ENCODE assay signal across 23 cellular contexts in genomic region chr2:111685342-111685741, GRCh38.
"Had no signal": no experiment of that assay in that cellular context is flagged by ENCODE, and none has a peak within 500 bp of the region (broad histone marks: within the 10 kb centered on the region; RNA-seq: fewer than 3 reads in every experiment).

No MANE protein-coding gene starts in this region.

- H3K27ac ChIP-seq: ascending aorta, cardiac muscle cell, coronary artery, dorsolateral prefrontal cortex, gastrocnemius medialis, hepatocyte, parathyroid adenoma, right atrium auricular region, tibial nerve had no signal

- H3K4me3 ChIP-seq: ascending aorta, cardiac muscle cell, coronary artery, dorsolateral prefrontal cortex, gastrocnemius medialis, hepatocyte, right atrium auricular region, tibial nerve had no signal

- H3K9ac ChIP-seq: parathyroid adenoma had no signal

- H2AFZ ChIP-seq: hepatocyte, parathyroid adenoma had no signal

- H3K4me2 ChIP-seq: hepatocyte had no signal

- DNase-seq: activated CD4-positive, alpha-beta T cell treated with anti-CD3 and anti-CD28 coated beads for 1 hour; activated CD4-positive, alpha-beta T cell treated with anti-CD3 and anti-CD28 coated beads, Interleukin-2, amount 50 U/mL, for 4 hours; activated effector memory CD4-positive, alpha-beta T cell treated with Interleukin-2 at 50 U/mL for 16 hours; activated naive CD4-positive, alpha-beta T cell treated with Interleukin-2 at 50 U/mL for 16 hours; dorsolateral prefrontal cortex; effector memory CD8-positive, alpha-beta T cell; erythroblast; gastrocnemius medialis; islet precursor cell; mammary epithelial cell; naive thymus-derived CD4-positive, alpha-beta T cell; occipital lobe; stimulated activated CD4-positive, alpha-beta T cell treated with anti-CD3 and anti-CD28 coated beads, Interleukin-15, amount 100 ng/mL, for 24 hours; stimulated activated naive CD4-positive, alpha-beta T cell treated with Interleukin-2 at 50 U/mL for 16 hours; T-helper 2 cell had no signal

- H3K27me3 ChIP-seq: ascending aorta, cardiac muscle cell, dorsolateral prefrontal cortex, gastrocnemius medialis, hepatocyte, right atrium auricular region, tibial nerve had no signal

- H3K79me2 ChIP-seq: hepatocyte, parathyroid adenoma had no signal

- H3K4me1 ChIP-seq: gastrocnemius medialis, parathyroid adenoma, right atrium auricular region had no signal

- ATAC-seq: effector memory CD8-positive, alpha-beta T cell; gastrocnemius medialis; naive thymus-derived CD4-positive, alpha-beta T cell; WTC11 had no signal

- H3K36me3 ChIP-seq: ascending aorta, cardiac muscle cell, gastrocnemius medialis, right atrium auricular region, tibial nerve had no signal

- H3K9me3 ChIP-seq: ascending aorta, gastrocnemius medialis, right atrium auricular region, tibial nerve had no signal
